Comparison of ENCODE assay signal across 2 cellular contexts in the genomic region with DNA sequence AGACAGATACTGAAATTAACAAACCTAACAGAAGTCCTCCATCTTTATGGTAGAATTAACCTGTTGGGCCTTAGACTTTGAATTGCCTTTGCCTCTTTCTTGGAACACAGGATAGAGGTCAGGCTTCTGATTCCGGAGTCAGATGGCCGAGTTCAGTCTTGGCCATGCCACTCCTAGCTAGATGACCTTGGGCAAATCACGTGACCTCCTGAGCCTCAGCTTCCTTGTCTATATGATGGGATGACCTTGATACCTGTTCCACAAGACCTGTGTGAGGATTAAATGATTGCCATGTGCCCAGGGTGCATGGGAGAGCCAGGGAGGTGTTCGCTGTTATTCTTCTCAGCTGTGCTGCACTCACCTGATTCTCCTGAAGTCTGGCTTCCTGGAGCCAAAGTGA.
TF ChIP-seq lines count a peak whose summit lies in the region.

No MANE protein-coding gene starts in this region.

TF ChIP-seq in IMR-90, 13 proteins besides CTCF, POLR2A, EP300 and RAD21:
- no peak for TF ChIP-seq ELK1 (IDR thresholded peaks at IDR 0.05; ENCODE audit: borderline replicate concordance, low read depth, low read length)
- no peak for TF ChIP-seq SMC3 (IDR thresholded peaks at IDR 0.05; ENCODE audit: low read depth, low read length)
- TF ChIP-seq RFX5 (IDR thresholded peaks at IDR 0.05; ENCODE audit: low read depth, low read length) = no peak

TF ChIP-seq in K562, 482 proteins besides CTCF, POLR2A, EP300 and RAD21:
- TF ChIP-seq ATF7 (IDR thresholded peaks at IDR 0.05) (no peak), RBBP5 (IDR thresholded peaks at IDR 0.05; ENCODE audit: borderline replicate concordance, insufficient read depth, low read length, poor library complexity, severe bottlenecking) (no peak), NCOA1 (IDR thresholded peaks at IDR 0.05; ENCODE audit: low read depth) (no peak)
- TF ChIP-seq, protein P1, sequence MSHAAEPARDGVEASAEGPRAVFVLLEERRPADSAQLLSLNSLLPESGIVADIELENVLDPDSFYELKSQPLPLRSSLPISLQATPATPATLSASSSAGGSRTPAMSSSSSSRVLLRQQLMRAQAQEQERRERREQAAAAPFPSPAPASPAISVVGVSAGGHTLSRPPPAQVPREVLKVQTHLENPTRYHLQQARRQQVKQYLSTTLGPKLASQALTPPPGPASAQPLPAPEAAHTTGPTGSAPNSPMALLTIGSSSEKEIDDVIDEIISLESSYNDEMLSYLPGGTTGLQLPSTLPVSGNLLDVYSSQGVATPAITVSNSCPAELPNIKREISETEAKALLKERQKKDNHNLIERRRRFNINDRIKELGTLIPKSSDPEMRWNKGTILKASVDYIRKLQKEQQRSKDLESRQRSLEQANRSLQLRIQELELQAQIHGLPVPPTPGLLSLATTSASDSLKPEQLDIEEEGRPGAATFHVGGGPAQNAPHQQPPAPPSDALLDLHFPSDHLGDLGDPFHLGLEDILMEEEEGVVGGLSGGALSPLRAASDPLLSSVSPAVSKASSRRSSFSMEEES (CRISPR knock-in tag; IDR thresholded peaks at IDR 0.05) = peak; percentile 59
